9 cellular contexts compared by ENCODE assay signal in the genomic region with DNA sequence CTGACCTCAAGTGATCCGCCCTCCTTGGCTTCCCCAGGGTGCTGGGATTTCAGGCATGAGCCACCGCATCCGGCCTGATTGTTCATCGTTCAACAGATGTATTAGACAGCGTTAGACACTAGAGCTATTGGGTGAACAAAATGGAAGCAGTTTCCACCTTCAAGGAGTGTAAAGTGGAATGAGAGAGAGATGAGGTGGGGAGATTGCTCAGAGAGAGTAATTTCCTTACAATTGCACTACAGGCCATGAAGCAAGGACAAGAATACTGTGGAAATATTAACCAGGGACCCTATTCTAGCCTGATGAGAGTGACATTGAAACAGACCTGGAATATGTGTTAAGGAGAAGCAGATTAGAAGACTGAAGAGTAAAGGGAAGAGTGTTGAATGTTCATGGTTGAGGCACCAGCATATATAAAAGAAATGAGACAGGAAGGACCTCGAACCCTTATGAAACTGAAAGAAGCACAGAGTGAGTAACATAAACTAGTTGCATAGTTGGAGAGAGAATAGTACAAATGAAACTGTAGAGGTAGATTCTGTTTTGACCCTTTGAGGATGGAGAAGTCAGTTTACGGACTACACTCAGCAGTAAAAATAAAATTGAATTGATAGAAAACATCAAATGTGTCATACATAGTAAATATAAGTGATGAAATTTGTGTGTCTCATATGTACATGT. TPM values are rescaled to one million over a fixed set of nuclear protein-coding genes. Genes with fewer than 3 reads are reported as not detected.
DNase-seq lines count a peak whose midpoint lies in the region; ATAC-seq lines count a peak whose summit lies in the region.
"Had no signal": no experiment of that assay in that cellular context is flagged by ENCODE, and none has a peak within 500 bp of the region (broad histone marks: within the 10 kb centered on the region; RNA-seq: fewer than 3 reads in every experiment).

No MANE protein-coding gene starts in this region.

- intact Hi-C loops in posterior vena cava (cut with DNase I) = no loop called here

- H3K4me1 Mint-ChIP-seq in activated naive CD8-positive, alpha-beta T cell treated with anti-CD3 and anti-CD28 coated beads, Interleukin-2, amount 50 U/mL, for 24 hours = peaks cover 29% of the 10 kb centered on the region

- H3K4me3 Mint-ChIP-seq in activated naive CD8-positive, alpha-beta T cell treated with anti-CD3 and anti-CD28 coated beads, Interleukin-2, amount 50 U/mL, for 24 hours = peak overlapping the region; percentile 50

- no peak for DNase-seq in activated naive CD8-positive, alpha-beta T cell treated with anti-CD3 and anti-CD28 coated beads, Interleukin-2, amount 50 U/mL, for 24 hours
- DNase-seq in posterior vena cava (ENCODE audit: low spot score) (no peak), NCI-H446 treated with DMSO at 0.1 percent for 48 hours (lab: John Stamatoyannopoulos, UW) (no peak), activated gamma-delta T cell (lab: John Stamatoyannopoulos, UW) (no peak)
- DNase-seq: effector memory CD4-positive, alpha-beta T cell had no signal

- peaks cover 8% of the 10 kb centered on the region for H3K36me3 Mint-ChIP-seq in activated naive CD8-positive, alpha-beta T cell treated with anti-CD3 and anti-CD28 coated beads, Interleukin-2, amount 50 U/mL, for 24 hours (ENCODE audit: low read depth)

- H3K9me3 Mint-ChIP-seq in activated naive CD8-positive, alpha-beta T cell treated with anti-CD3 and anti-CD28 coated beads, Interleukin-2, amount 50 U/mL, for 24 hours = no peaks in the 10 kb centered on the region

- peak overlapping the region; percentile 83 for H3K27ac Mint-ChIP-seq in activated naive CD8-positive, alpha-beta T cell treated with anti-CD3 and anti-CD28 coated beads, Interleukin-2, amount 50 U/mL, for 24 hours

- no peaks in the 10 kb centered on the region for H3K27me3 Mint-ChIP-seq in activated naive CD8-positive, alpha-beta T cell treated with anti-CD3 and anti-CD28 coated beads, Interleukin-2, amount 50 U/mL, for 24 hours

- ATAC-seq in GM18511 (IDR thresholded peaks at IDR 0.05; ENCODE audit: unreplicated experiment) = peak; percentile 78
- peak; percentile 82 for ATAC-seq in GM21390 (IDR thresholded peaks at IDR 0.05; ENCODE audit: unreplicated experiment)
- ATAC-seq in HG03342 (IDR thresholded peaks at IDR 0.05; ENCODE audit: unreplicated experiment) = peak; percentile 74
- peak; percentile 84 for ATAC-seq in activated naive CD8-positive, alpha-beta T cell treated with anti-CD3 and anti-CD28 coated beads, Interleukin-2, amount 50 U/mL, for 24 hours
- ATAC-seq in HG03457 (IDR thresholded peaks at IDR 0.05; ENCODE audit: unreplicated experiment) = no peak

RNA-seq across cellular contexts. Expression of a gene that starts 7.2 kb away (rescaled TPM):
- total RNA-seq in posterior vena cava = 10 to 100 TPM; 22.9 to 25.6 TPM

RNA-seq across cellular contexts. Expression of a gene that starts 21.8 kb away (rescaled TPM):
- total RNA-seq in posterior vena cava = 10 to 100 TPM; 10.5 to 13.8 TPM
